11 cellular contexts compared by ENCODE assay signal in genomic region chr2:226661789-226662545, GRCh38.
DNase-seq lines count a peak whose midpoint lies in the region; ATAC-seq, FAIRE-seq and TF ChIP-seq lines count a peak whose summit lies in the region.
"Had no signal": no experiment of that assay in that cellular context is flagged by ENCODE, and none has a peak within 500 bp of the region (broad histone marks: within the 10 kb centered on the region; RNA-seq: fewer than 3 reads in every experiment).

No MANE protein-coding gene starts in this region.

- H3K27me3 Mint-ChIP-seq in astrocyte (ENCODE audit: low read depth, unreplicated experiment), result no peaks in the 10 kb centered on the region

- peak overlapping the region; percentile 84 for H3K27ac ChIP-seq in astrocyte (ENCODE audit: low read depth, low read length)
- peak overlapping the region; percentile 45 to 70 for H3K27ac ChIP-seq in tibial artery
- H3K27ac ChIP-seq: dorsolateral prefrontal cortex had no signal

- DNase-seq in HS-27A (ENCODE audit: low read depth) (peak; percentile 76), astrocyte (ENCODE audit: low read depth) (peak; percentile 99), inferior parietal cortex (ENCODE audit: extremely low spot score) (peak; percentile 11), tibial artery (no peak), NCI-H1436 (lab: John Stamatoyannopoulos, UW) (no peak), DMS153 (lab: John Stamatoyannopoulos, UW) (no peak), left lobe of liver (ENCODE audit: low spot score) (no peak), NCI-H146 treated with DMSO at 0.1 percent for 48 hours (lab: John Stamatoyannopoulos, UW; ENCODE audit: unreplicated experiment) (no peak)
- DNase-seq: activated CD4-positive, alpha-beta T cell treated with anti-CD3 and anti-CD28 coated beads for 48 hours; NCI-H510A had no signal

- peak; percentile 97 for FAIRE-seq in astrocyte (lab: Jason Lieb, UNC)

- H3K36me3 ChIP-seq in astrocyte (ENCODE audit: insufficient read depth, low read length), result no peaks in the 10 kb centered on the region
- no peaks in the 10 kb centered on the region for H3K36me3 ChIP-seq in tibial artery

- peaks cover 29% of the 10 kb centered on the region for H3K4me1 Mint-ChIP-seq in astrocyte (ENCODE audit: low read depth, unreplicated experiment)

- H3K9ac ChIP-seq in astrocyte (ENCODE audit: low read length), result peak overlapping the region; percentile 78

- H3K27ac Mint-ChIP-seq in astrocyte (ENCODE audit: unreplicated experiment), result peak overlapping the region; percentile 93

- no peaks in the 10 kb centered on the region for H3K36me3 Mint-ChIP-seq in astrocyte (ENCODE audit: low read depth, unreplicated experiment)

- H3K9me3 ChIP-seq in astrocyte (ENCODE audit: insufficient read depth, low read depth, low read length) (no peaks in the 10 kb centered on the region), tibial artery (no peaks in the 10 kb centered on the region)

- H3K79me2 ChIP-seq in astrocyte (ENCODE audit: insufficient read depth, low read length), result no peaks in the 10 kb centered on the region

- H3K4me1 ChIP-seq in astrocyte (ENCODE audit: insufficient read depth, low read length) (peaks cover 29% of the 10 kb centered on the region), tibial artery (peaks cover 0 to 63% (median 35%) of the 10 kb centered on the region in 4 donors)

- peaks cover 4% of the 10 kb centered on the region for H3K9me3 Mint-ChIP-seq in astrocyte (ENCODE audit: unreplicated experiment)

- H3K27me3 ChIP-seq in astrocyte (ENCODE audit: insufficient read depth, low read length) (no peaks in the 10 kb centered on the region), tibial artery (no peaks in the 10 kb centered on the region)

- H3K4me3 Mint-ChIP-seq in astrocyte (ENCODE audit: unreplicated experiment), result peak overlapping the region; percentile 10

- peak overlapping the region; percentile 18 for H3K4me3 ChIP-seq in astrocyte (ENCODE audit: insufficient read depth, low read depth, low read length)
- no peak overlapping the region for H3K4me3 ChIP-seq in tibial artery
- H3K4me3 ChIP-seq: dorsolateral prefrontal cortex had no signal

- intact Hi-C loops in tibial artery (cut with DNase I; ENCODE audit: low total_unique reads), result loop anchor here (5.0 kb wide), 1 partner anchor 130 kb away; no protein-coding TSS in a partner anchor

- peak overlapping the region; percentile 78 for H3K4me2 ChIP-seq in astrocyte (ENCODE audit: low read length)

- TF ChIP-seq CTCF in astrocyte (IDR thresholded peaks at IDR 0.05; ENCODE audit: insufficient read depth, low read depth, low read length) (no peak), tibial artery (IDR thresholded peaks at IDR 0.05) (no peak)

- H4K20me1 ChIP-seq in astrocyte (ENCODE audit: insufficient read depth, low read length), result no peaks in the 10 kb centered on the region

- ATAC-seq in left lobe of liver, result no peak

- peak overlapping the region; percentile 38 for H2AFZ ChIP-seq in astrocyte (ENCODE audit: low read depth, low read length)

Comparison
In these comparisons a context has a peak if more than half of its experiments do, and no peak if none do; other contexts are left out.
1. DNase-seq: peak in HS-27A (single experiment), astrocyte (single experiment) and inferior parietal cortex (single experiment); none in tibial artery (0 of 2), NCI-H1436 (single experiment), DMS153 (single experiment), left lobe of liver (single experiment) and NCI-H146 treated with DMSO at 0.1 percent for 48 hours (single experiment).